In genomic region chr7:133919810-133920209, GRCh38 we compare ENCODE assay signal across 28 cellular contexts.
"Had no signal": no experiment of that assay in that cellular context is flagged by ENCODE, and none has a peak within 500 bp of the region (broad histone marks: within the 10 kb centered on the region; RNA-seq: fewer than 3 reads in every experiment).

No MANE protein-coding gene starts in this region.

- H3K4me1 ChIP-seq: heart right ventricle, lower lobe of right lung, prostate gland, right atrium auricular region, sigmoid colon, stomach, testis, tibial nerve, upper lobe of right lung, uterus had no signal

- DNase-seq: cerebellar nuclear complex; dorsolateral prefrontal cortex; effector CD4-positive, alpha-beta T cell; foreskin melanocyte; glutamatergic neuron; heart right ventricle; hippocampal formation; islet precursor cell; kidney glomerular epithelial cell; left ventricle myocardium superior; lower lobe of right lung; naive thymus-derived CD8-positive, alpha-beta T cell; nephron progenitor cell; nucleus accumbens; sigmoid colon; stimulated activated CD4-positive, alpha-beta T cell treated with anti-CD3 and anti-CD28 coated beads, Interleukin-2, amount 100 ng/mL, for 24 hours; stimulated activated CD4-positive, alpha-beta T cell treated with anti-CD3 and anti-CD28 coated beads, Interleukin-4, amount 100 ng/mL, for 24 hours; stimulated activated naive CD4-positive, alpha-beta T cell treated with Interleukin-2 at 50 U/mL for 16 hours; stomach; testis; upper lobe of right lung; uterus had no signal

- H3K27ac Mint-ChIP-seq: nephron progenitor cell; stimulated activated effector memory CD8-positive, alpha-beta T cell treated with anti-CD3 and anti-CD28 coated beads, Interleukin-12 subunit alpha, Interleukin-12 subunit beta, amount 100 ng/mL, for 72 hours had no signal

- H3K27me3 Mint-ChIP-seq: naive thymus-derived CD8-positive, alpha-beta T cell had no signal

- ATAC-seq: esophagus mucosa; heart right ventricle; left ventricle myocardium superior; lower lobe of right lung; naive thymus-derived CD8-positive, alpha-beta T cell; stimulated activated effector memory CD8-positive, alpha-beta T cell treated with anti-CD3 and anti-CD28 coated beads, Interleukin-12 subunit alpha, Interleukin-12 subunit beta, amount 100 ng/mL, for 72 hours; upper lobe of right lung had no signal

- H3K27me3 ChIP-seq: dorsolateral prefrontal cortex, heart right ventricle, right atrium auricular region, sigmoid colon, stomach, testis, tibial nerve, upper lobe of right lung, uterus had no signal

- H3K4me3 ChIP-seq: dorsolateral prefrontal cortex, heart right ventricle, lower lobe of right lung, prostate gland, right atrium auricular region, sigmoid colon, stomach, testis, tibial nerve, upper lobe of right lung, uterus had no signal

- H3K4me3 Mint-ChIP-seq: naive thymus-derived CD8-positive, alpha-beta T cell; nephron progenitor cell; stimulated activated effector memory CD8-positive, alpha-beta T cell treated with anti-CD3 and anti-CD28 coated beads, Interleukin-12 subunit alpha, Interleukin-12 subunit beta, amount 100 ng/mL, for 72 hours had no signal

- H3K4me1 Mint-ChIP-seq: naive thymus-derived CD8-positive, alpha-beta T cell; nephron progenitor cell; stimulated activated effector memory CD8-positive, alpha-beta T cell treated with anti-CD3 and anti-CD28 coated beads, Interleukin-12 subunit alpha, Interleukin-12 subunit beta, amount 100 ng/mL, for 72 hours had no signal

- H3K27ac ChIP-seq: dorsolateral prefrontal cortex, epithelial cell of prostate, heart right ventricle, lower lobe of right lung, prostate gland, right atrium auricular region, sigmoid colon, stomach, testis, tibial nerve, upper lobe of right lung, uterus had no signal

- H3K36me3 ChIP-seq: prostate gland, right atrium auricular region had no signal

- H3K9me3 ChIP-seq: prostate gland, testis had no signal
